22 cellular contexts compared by ENCODE assay signal in genomic region chr14:65962952-65963351, GRCh38.
"Had no signal": no experiment of that assay in that cellular context is flagged by ENCODE, and none has a peak within 500 bp of the region (broad histone marks: within the 10 kb centered on the region; RNA-seq: fewer than 3 reads in every experiment).

No MANE protein-coding gene starts in this region.

- H3K27ac ChIP-seq: coronary artery, gastrocnemius medialis, heart right ventricle, left lung, lower lobe of right lung, pancreas, uterus had no signal

- ATAC-seq: gastrocnemius medialis, heart right ventricle, left lung, lower lobe of right lung, right cardiac atrium had no signal

- H3K36me3 ChIP-seq: gastrocnemius medialis, heart right ventricle, left lung, lower lobe of right lung, pancreas, uterus had no signal

- H3K36me3 Mint-ChIP-seq: memory B cell had no signal

- FAIRE-seq: endothelial cell of umbilical vein, pancreas had no signal

- H3K27ac Mint-ChIP-seq: endodermal cell, memory B cell, progenitor cell of endocrine pancreas had no signal

- H3K4me3 ChIP-seq: coronary artery, gastrocnemius medialis, heart right ventricle, left lung, lower lobe of right lung, pancreas, smooth muscle cell, uterus had no signal

- H3K27me3 ChIP-seq: pancreas, uterus had no signal

- H3K9me3 Mint-ChIP-seq: endodermal cell, memory B cell, nephron had no signal

- H3K4me2 ChIP-seq: smooth muscle cell had no signal

- H3K4me1 ChIP-seq: gastrocnemius medialis, left lung, lower lobe of right lung, pancreas, uterus had no signal

- DNase-seq: effector CD4-positive, alpha-beta T cell; endodermal cell; erythroblast; gastrocnemius medialis; heart right ventricle; islet precursor cell; left lung; lower lobe of right lung; midbrain; occipital lobe; pancreas; right cardiac atrium; stimulated activated CD4-positive, alpha-beta T cell treated with anti-CD3 and anti-CD28 coated beads, Interleukin-2, amount 100 ng/mL, for 48 hours; stimulated activated naive CD4-positive, alpha-beta T cell treated with Interleukin-2 at 50 U/mL for 16 hours; trophoblast cell; uterus had no signal

- H3K4me3 Mint-ChIP-seq: endodermal cell, memory B cell, nephron had no signal

- H3K9me3 ChIP-seq: gastrocnemius medialis, heart right ventricle, left lung, lower lobe of right lung, pancreas, uterus had no signal
